Comparison of ENCODE assay signal across 26 cellular contexts in the genomic region with DNA sequence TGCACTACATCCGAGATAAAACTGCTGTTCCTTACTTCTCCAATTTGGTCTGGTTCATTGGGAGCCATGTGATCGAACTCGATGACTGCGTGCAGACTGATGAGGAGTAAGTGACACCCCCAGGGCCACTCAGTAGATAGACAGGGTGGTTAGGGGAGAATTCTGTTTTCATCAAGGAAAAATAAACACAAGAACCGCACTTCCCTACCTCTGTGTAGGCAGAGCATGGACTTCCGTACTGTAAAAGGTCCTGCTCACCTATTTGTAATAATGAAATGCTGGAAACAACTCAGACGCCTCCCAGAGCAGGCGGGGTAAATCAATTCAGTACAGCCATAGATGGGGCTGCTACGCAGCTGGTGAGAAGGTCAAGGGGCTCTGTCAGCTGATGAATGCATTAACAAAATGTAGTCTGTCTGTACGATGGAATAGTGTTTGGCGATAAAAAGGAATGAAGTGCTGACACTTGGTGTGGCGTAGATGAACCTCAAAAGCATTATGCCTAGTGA. TPM values are rescaled to one million over a fixed set of nuclear protein-coding genes. Genes with fewer than 3 reads are reported as not detected.
DNase-seq lines count a peak whose midpoint lies in the region; ATAC-seq and TF ChIP-seq lines count a peak whose summit lies in the region.
"Had no signal": no experiment of that assay in that cellular context is flagged by ENCODE, and none has a peak within 500 bp of the region (broad histone marks: within the 10 kb centered on the region; RNA-seq: fewer than 3 reads in every experiment).

No MANE protein-coding gene starts in this region.

- DNase-seq in activated CD4-positive, CD25-positive, alpha-beta regulatory T cell treated with anti-CD3 and anti-CD28 coated beads, Interleukin-2, amount 50 U/mL, for 72 hours, result no peak
- DNase-seq in CD8-positive, alpha-beta memory T cell, result no peak
- no peak for DNase-seq in activated T-helper 1 cell treated with anti-CD3 and anti-CD28 coated beads, Interleukin-12 subunit alpha, Interleukin-12 subunit beta, Interleukin-2, Interleukin-4 antibody, amounts not matched to agents 30 ng/mL and 10 ng/mL and 1 ng/mL, durations not matched to agents 14 hours and 24 hours and 36 hours (ENCODE audit: low spot score)
- DNase-seq in mesothelial cell of epicardium (ENCODE audit: low spot score in 2 of 2, unreplicated experiment in 2 of 2) (no peak), HFFc6 (no peak), NCI-H345 (lab: John Stamatoyannopoulos, UW) (no peak), SIG-M5 treated with dmso at 0.1 percent for 504 hours (lab: John Stamatoyannopoulos, UW; ENCODE audit: unreplicated experiment) (no peak)
- DNase-seq: activated CD4-positive, alpha-beta T cell treated with anti-CD3 and anti-CD28 coated beads for 48 hours; COR-L47; DMS79; kidney glomerular epithelial cell; NCI-H187; occipital lobe; RPMI8226; SK-N-SH; stimulated activated naive CD4-positive, alpha-beta T cell treated with Interleukin-2 at 50 U/mL for 16 hours; T1000 had no signal

- intact Hi-C loops in activated T-helper 1 cell treated with anti-CD3 and anti-CD28 coated beads, Interleukin-12 subunit alpha, Interleukin-12 subunit beta, Interleukin-2, Interleukin-4 antibody, amounts not matched to agents 30 ng/mL and 10 ng/mL and 1 ng/mL, durations not matched to agents 14 hours and 24 hours and 36 hours (cut with micrococcal nuclease), result loop anchor here (1.0 kb wide), 1 partner anchor 9 kb away; no protein-coding TSS in a partner anchor

- peak overlapping the region; percentile 51 for H3K27ac ChIP-seq in CD8-positive, alpha-beta memory T cell (ENCODE audit: low read depth, low read length)
- H3K27ac ChIP-seq: KMS-11 had no signal

- no peak overlapping the region for H3K27ac Mint-ChIP-seq in CD8-positive, alpha-beta memory T cell
- H3K27ac Mint-ChIP-seq in activated T-helper 1 cell treated with anti-CD3 and anti-CD28 coated beads, Interleukin-12 subunit alpha, Interleukin-12 subunit beta, Interleukin-2, Interleukin-4 antibody, amounts not matched to agents 30 ng/mL and 10 ng/mL and 1 ng/mL, durations not matched to agents 14 hours and 24 hours and 36 hours, result peak overlapping the region; percentile 70
- H3K27ac Mint-ChIP-seq in mesothelial cell of epicardium (peak overlapping the region; percentile 3), HFFc6 (no peak overlapping the region)
- H3K27ac Mint-ChIP-seq: B cell, type B pancreatic cell had no signal

- H3K4me1 Mint-ChIP-seq in CD8-positive, alpha-beta memory T cell, result peaks cover 5 to 14% (median 12%) of the 10 kb centered on the region in 3 donors
- peaks cover 76% of the 10 kb centered on the region for H3K4me1 Mint-ChIP-seq in activated T-helper 1 cell treated with anti-CD3 and anti-CD28 coated beads, Interleukin-12 subunit alpha, Interleukin-12 subunit beta, Interleukin-2, Interleukin-4 antibody, amounts not matched to agents 30 ng/mL and 10 ng/mL and 1 ng/mL, durations not matched to agents 14 hours and 24 hours and 36 hours (ENCODE audit: low read depth)
- H3K4me1 Mint-ChIP-seq in mesothelial cell of epicardium (peaks cover 28% of the 10 kb centered on the region), HFFc6 (ENCODE audit: low read depth) (peaks cover 31% of the 10 kb centered on the region)
- H3K4me1 Mint-ChIP-seq: B cell had no signal

- H3K27me3 Mint-ChIP-seq in CD8-positive, alpha-beta memory T cell, result no peaks in the 10 kb centered on the region
- no peaks in the 10 kb centered on the region for H3K27me3 Mint-ChIP-seq in activated T-helper 1 cell treated with anti-CD3 and anti-CD28 coated beads, Interleukin-12 subunit alpha, Interleukin-12 subunit beta, Interleukin-2, Interleukin-4 antibody, amounts not matched to agents 30 ng/mL and 10 ng/mL and 1 ng/mL, durations not matched to agents 14 hours and 24 hours and 36 hours (ENCODE audit: insufficient read depth)
- H3K27me3 Mint-ChIP-seq in mesothelial cell of epicardium (ENCODE audit: low read depth) (no peaks in the 10 kb centered on the region), HFFc6 (ENCODE audit: insufficient read depth) (peaks cover 3% of the 10 kb centered on the region)
- H3K27me3 Mint-ChIP-seq: B cell, type B pancreatic cell had no signal

- peaks cover 10% of the 10 kb centered on the region for H3K36me3 ChIP-seq in CD8-positive, alpha-beta memory T cell (ENCODE audit: insufficient read depth, low read length)

- TF ChIP-seq CTCF in mesothelial cell of epicardium (IDR thresholded peaks at IDR 0.05; ENCODE audit: unreplicated experiment) (no peak), HFFc6 (IDR thresholded peaks at IDR 0.05) (no peak)

- peak; percentile 46 to 57 for ATAC-seq in activated CD4-positive, CD25-positive, alpha-beta regulatory T cell treated with anti-CD3 and anti-CD28 coated beads, Interleukin-2, amount 50 U/mL, for 24 hours
- ATAC-seq: gastroesophageal sphincter, GM12878 had no signal

- H3K4me3 Mint-ChIP-seq in CD8-positive, alpha-beta memory T cell, result no peak overlapping the region
- peak overlapping the region; percentile 65 for H3K4me3 Mint-ChIP-seq in activated T-helper 1 cell treated with anti-CD3 and anti-CD28 coated beads, Interleukin-12 subunit alpha, Interleukin-12 subunit beta, Interleukin-2, Interleukin-4 antibody, amounts not matched to agents 30 ng/mL and 10 ng/mL and 1 ng/mL, durations not matched to agents 14 hours and 24 hours and 36 hours
- H3K4me3 Mint-ChIP-seq in mesothelial cell of epicardium (no peak overlapping the region), HFFc6 (no peak overlapping the region)
- H3K4me3 Mint-ChIP-seq: B cell, type B pancreatic cell had no signal

- H3K4me3 ChIP-seq in CD8-positive, alpha-beta memory T cell (ENCODE audit: low read length), result no peak overlapping the region
- H3K4me3 ChIP-seq: gastroesophageal sphincter, GM12878, lung, smooth muscle cell had no signal

- H3K4me1 ChIP-seq in CD8-positive, alpha-beta memory T cell (ENCODE audit: insufficient read depth, low read length), result peaks cover 4% of the 10 kb centered on the region

- no peaks in the 10 kb centered on the region for H3K9me3 Mint-ChIP-seq in CD8-positive, alpha-beta memory T cell
- H3K9me3 Mint-ChIP-seq in activated T-helper 1 cell treated with anti-CD3 and anti-CD28 coated beads, Interleukin-12 subunit alpha, Interleukin-12 subunit beta, Interleukin-2, Interleukin-4 antibody, amounts not matched to agents 30 ng/mL and 10 ng/mL and 1 ng/mL, durations not matched to agents 14 hours and 24 hours and 36 hours, result no peaks in the 10 kb centered on the region
- H3K9me3 Mint-ChIP-seq in mesothelial cell of epicardium (no peaks in the 10 kb centered on the region), HFFc6 (no peaks in the 10 kb centered on the region)
- H3K9me3 Mint-ChIP-seq: activated naive CD4-positive, alpha-beta T cell treated with anti-CD3 and anti-CD28 coated beads, Interleukin-2, amount 50 U/mL, for 72 hours; type B pancreatic cell had no signal

- POLR2A ChIA-PET in CD8-positive, alpha-beta memory T cell (lab: Charles Lee), result no interaction called here

- peaks cover 0 to 75% (median 19%) of the 10 kb centered on the region in 3 donors for H3K36me3 Mint-ChIP-seq in CD8-positive, alpha-beta memory T cell
- peaks cover 48% of the 10 kb centered on the region for H3K36me3 Mint-ChIP-seq in activated T-helper 1 cell treated with anti-CD3 and anti-CD28 coated beads, Interleukin-12 subunit alpha, Interleukin-12 subunit beta, Interleukin-2, Interleukin-4 antibody, amounts not matched to agents 30 ng/mL and 10 ng/mL and 1 ng/mL, durations not matched to agents 14 hours and 24 hours and 36 hours (ENCODE audit: low read depth)
- H3K36me3 Mint-ChIP-seq in mesothelial cell of epicardium (peaks cover 23% of the 10 kb centered on the region), HFFc6 (ENCODE audit: low read depth) (no peaks in the 10 kb centered on the region; the same call in none of the 2 replicates)

- no peaks in the 10 kb centered on the region for H3K27me3 ChIP-seq in CD8-positive, alpha-beta memory T cell (ENCODE audit: insufficient read depth, low read length, poor library complexity, severe bottlenecking)
- H3K27me3 ChIP-seq: gastroesophageal sphincter had no signal

- no peaks in the 10 kb centered on the region for H3K9me3 ChIP-seq in CD8-positive, alpha-beta memory T cell (ENCODE audit: low read length)
- H3K9me3 ChIP-seq: gastroesophageal sphincter, SK-N-SH had no signal

- CTCF ChIA-PET in CD8-positive, alpha-beta memory T cell (lab: Charles Lee), result interaction anchor here (1.2 to 2.6 kb wide), 5 partner anchors 9 to 434 kb away, joined by 3 to 32 read pairs (median 11); a partner anchor contains a TSS

RNA-seq across cellular contexts. Expression of a gene that starts 28.6 kb away (rescaled TPM):
- 10 to 100 TPM; 38.1 to 38.2 TPM for total RNA-seq in CD8-positive, alpha-beta memory T cell
- 18.6 TPM for polyA plus RNA-seq in CD8-positive, alpha-beta memory T cell
- 36.3 and 37.4 TPM in 2 replicates for total RNA-seq in activated T-helper 1 cell treated with anti-CD3 and anti-CD28 coated beads, Interleukin-12 subunit alpha, Interleukin-12 subunit beta, Interleukin-2, Interleukin-4 antibody, amounts not matched to agents 30 ng/mL and 10 ng/mL and 1 ng/mL, durations not matched to agents 14 hours and 24 hours and 36 hours
- 40.5 to 44.9 TPM (median 43.3 TPM) in 3 replicates for total RNA-seq in mesothelial cell of epicardium
- total RNA-seq in HFFc6 (2021; fragmentation: NEBNext Ultra II Directional; extraction: Animal tissue kit (Norgen Biotek cat#: 25700)), result 10 to 100 TPM; 19.4 to 23.2 (median 21.2) TPM

RNA-seq across cellular contexts. Expression of a gene that starts 30.7 kb away (rescaled TPM):
- 10 to 100 TPM; 31.0 to 31.6 TPM for total RNA-seq in CD8-positive, alpha-beta memory T cell
- polyA plus RNA-seq in CD8-positive, alpha-beta memory T cell, result 58.9 TPM
- total RNA-seq in activated T-helper 1 cell treated with anti-CD3 and anti-CD28 coated beads, Interleukin-12 subunit alpha, Interleukin-12 subunit beta, Interleukin-2, Interleukin-4 antibody, amounts not matched to agents 30 ng/mL and 10 ng/mL and 1 ng/mL, durations not matched to agents 14 hours and 24 hours and 36 hours, result 36.2 and 40.8 TPM in 2 replicates
- 31.2 to 33.0 TPM (median 31.5 TPM) in 3 replicates for total RNA-seq in mesothelial cell of epicardium
- total RNA-seq in HFFc6 (2021; fragmentation: NEBNext Ultra II Directional; extraction: Animal tissue kit (Norgen Biotek cat#: 25700)), result 10 to 100 TPM; 39.3 to 49.2 (median 44.3) TPM

Comparison
In these comparisons a context has a peak if more than half of its experiments do, and no peak if none do; other contexts are left out.
1. H3K27ac Mint-ChIP-seq: peak in activated T-helper 1 cell treated with anti-CD3 and anti-CD28 coated beads, Interleukin-12 subunit alpha, Interleukin-12 subunit beta, Interleukin-2, Interleukin-4 antibody, amounts not matched to agents 30 ng/mL and 10 ng/mL and 1 ng/mL, durations not matched to agents 14 hours and 24 hours and 36 hours (single experiment) and mesothelial cell of epicardium (single experiment); none in CD8-positive, alpha-beta memory T cell (0 of 8) and HFFc6 (single experiment).